Comparison of ENCODE assay signal across 8 cellular contexts in the genomic region with DNA sequence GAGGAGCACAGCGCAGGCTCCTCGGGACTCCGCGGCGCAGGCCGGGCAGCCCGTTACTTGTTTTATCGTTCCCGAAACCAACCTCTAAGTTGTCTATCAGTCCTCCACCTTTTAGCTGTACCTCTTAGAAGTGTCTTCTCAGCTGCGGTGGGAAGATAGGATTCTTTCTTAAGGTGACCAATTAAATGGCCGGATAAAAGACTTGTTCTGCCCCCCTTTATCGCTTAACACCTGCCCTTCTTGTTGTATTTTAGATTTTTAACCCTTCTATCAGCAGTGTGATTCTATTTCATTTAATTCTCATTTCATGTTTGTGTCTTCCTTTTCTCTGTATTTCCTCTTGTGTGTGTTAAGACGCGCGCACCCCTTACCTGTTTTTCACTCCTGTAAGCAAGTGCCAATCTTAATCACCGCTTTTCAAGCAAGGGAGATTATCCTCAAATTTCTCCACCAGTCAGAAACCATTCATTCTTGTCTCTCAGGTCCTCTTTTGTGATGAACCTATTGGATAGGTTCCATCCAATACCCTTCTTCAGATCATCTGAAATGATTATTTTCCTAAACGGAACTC. TPM values are rescaled to one million over a fixed set of nuclear protein-coding genes. Genes with fewer than 3 reads are reported as not detected.
A peak's percentile ranks its signal among the peaks of the same experiment; 100 is the strongest.
DNase-seq lines count a peak whose midpoint lies in the region; ATAC-seq lines count a peak whose summit lies in the region.

No MANE protein-coding gene starts in this region.

- H3K9me3 ChIP-seq in BLaER1 (peaks cover 14% of the 10 kb centered on the region), right cardiac atrium (ENCODE audit: control insufficient read depth, low read length) (no peaks in the 10 kb centered on the region)

- peak overlapping the region; percentile 93 for H3K4me2 ChIP-seq in BLaER1

- H3K27me3 ChIP-seq in BLaER1 (no peaks in the 10 kb centered on the region), right cardiac atrium (ENCODE audit: control insufficient read depth, insufficient read depth) (no peaks in the 10 kb centered on the region)

- peak overlapping the region; percentile 97 for H3K9ac ChIP-seq in BLaER1

- no peak for DNase-seq in activated CD4-positive, alpha-beta T cell treated with anti-CD3 and anti-CD28 coated beads, Interleukin-2, amount 10 ng/mL, durations not matched to agents 24 days and 14 days
- DNase-seq in right cardiac atrium (peak in 1 of 3 donors; percentile 30), mucosa of gallbladder (ENCODE audit: low spot score) (no peak), DMS153 treated with DMSO at 0.1 percent for 48 hours (lab: John Stamatoyannopoulos, UW; ENCODE audit: unreplicated experiment) (no peak)

- peak overlapping the region; percentile 96 for H3K27ac Mint-ChIP-seq in activated CD4-positive, alpha-beta T cell treated with anti-CD3 and anti-CD28 coated beads, Interleukin-2, amount 10 ng/mL, durations not matched to agents 24 days and 14 days
- H3K27ac Mint-ChIP-seq in stimulated activated memory B cell treated with anti-CD40 and anti-IgM and Interleukin-4, amounts not matched to agents 10 μg/mL and 1 μg/mL and 100 μg/mL, for 72 hours = peak overlapping the region; percentile 95

- H3K4me1 ChIP-seq in BLaER1 = peaks cover 31% of the 10 kb centered on the region
- no peaks in the 10 kb centered on the region for H3K4me1 ChIP-seq in right cardiac atrium (ENCODE audit: control insufficient read depth, insufficient read depth, low read length)

- peak overlapping the region; percentile 88 for H3K4me3 Mint-ChIP-seq in activated CD4-positive, alpha-beta T cell treated with anti-CD3 and anti-CD28 coated beads, Interleukin-2, amount 10 ng/mL, durations not matched to agents 24 days and 14 days
- peak overlapping the region; percentile 90 for H3K4me3 Mint-ChIP-seq in stimulated activated memory B cell treated with anti-CD40 and anti-IgM and Interleukin-4, amounts not matched to agents 10 μg/mL and 1 μg/mL and 100 μg/mL, for 72 hours

- H3K36me3 Mint-ChIP-seq in activated CD4-positive, alpha-beta T cell treated with anti-CD3 and anti-CD28 coated beads, Interleukin-2, amount 10 ng/mL, durations not matched to agents 24 days and 14 days (ENCODE audit: low read depth) = peaks cover 34% of the 10 kb centered on the region
- peaks cover 12% of the 10 kb centered on the region for H3K36me3 Mint-ChIP-seq in stimulated activated memory B cell treated with anti-CD40 and anti-IgM and Interleukin-4, amounts not matched to agents 10 μg/mL and 1 μg/mL and 100 μg/mL, for 72 hours

- peaks cover 34% of the 10 kb centered on the region for H3K36me3 ChIP-seq in BLaER1

- peak; percentile 41 for ATAC-seq in GM18873 (IDR thresholded peaks at IDR 0.05; ENCODE audit: low FRiP score, unreplicated experiment)
- ATAC-seq in HG03354 (IDR thresholded peaks at IDR 0.05; ENCODE audit: poor library complexity, severe bottlenecking, unreplicated experiment) = peak; percentile 42
- no peak for ATAC-seq in right cardiac atrium
- peak; percentile 75 for ATAC-seq in stimulated activated memory B cell treated with anti-CD40 and anti-IgM and Interleukin-4, amounts not matched to agents 10 μg/mL and 1 μg/mL and 100 μg/mL, for 72 hours

- H3K4me1 Mint-ChIP-seq in activated CD4-positive, alpha-beta T cell treated with anti-CD3 and anti-CD28 coated beads, Interleukin-2, amount 10 ng/mL, durations not matched to agents 24 days and 14 days = peaks cover 37% of the 10 kb centered on the region
- peaks cover 33% of the 10 kb centered on the region for H3K4me1 Mint-ChIP-seq in stimulated activated memory B cell treated with anti-CD40 and anti-IgM and Interleukin-4, amounts not matched to agents 10 μg/mL and 1 μg/mL and 100 μg/mL, for 72 hours

- peaks cover 14% of the 10 kb centered on the region for H4K20me1 ChIP-seq in BLaER1

- 24% methylated on average over 17 of the region's 17 CpGs for WGBS in right cardiac atrium

- H3K27ac ChIP-seq in BLaER1 (peak overlapping the region; percentile 96), right cardiac atrium (ENCODE audit: low read length) (peak overlapping the region; percentile 44)

- H3K27me3 Mint-ChIP-seq in activated CD4-positive, alpha-beta T cell treated with anti-CD3 and anti-CD28 coated beads, Interleukin-2, amount 10 ng/mL, durations not matched to agents 24 days and 14 days = no peaks in the 10 kb centered on the region
- no peaks in the 10 kb centered on the region for H3K27me3 Mint-ChIP-seq in stimulated activated memory B cell treated with anti-CD40 and anti-IgM and Interleukin-4, amounts not matched to agents 10 μg/mL and 1 μg/mL and 100 μg/mL, for 72 hours

- no peaks in the 10 kb centered on the region for H3K9me3 Mint-ChIP-seq in activated CD4-positive, alpha-beta T cell treated with anti-CD3 and anti-CD28 coated beads, Interleukin-2, amount 10 ng/mL, durations not matched to agents 24 days and 14 days
- H3K9me3 Mint-ChIP-seq in stimulated activated memory B cell treated with anti-CD40 and anti-IgM and Interleukin-4, amounts not matched to agents 10 μg/mL and 1 μg/mL and 100 μg/mL, for 72 hours = no peaks in the 10 kb centered on the region

- peak overlapping the region; percentile 83 for H3K4me3 ChIP-seq in BLaER1
- H3K4me3 ChIP-seq in right cardiac atrium (ENCODE audit: low read length) = peak overlapping the region; percentile 79

- intact Hi-C loops in activated CD4-positive, alpha-beta T cell treated with anti-CD3 and anti-CD28 coated beads, Interleukin-2, amount 10 ng/mL, durations not matched to agents 24 days and 14 days (cut with micrococcal nuclease) = loop anchor here (1.0 to 2.0 kb wide), 6 partner anchors 15 to 732 kb away; a partner anchor contains a TSS
- intact Hi-C loops in right cardiac atrium (cut with DNase I) = no loop called here

RNA-seq across cellular contexts. Expression of a gene that starts 0.3 kb away (rescaled TPM):
- 37.6 and 39.7 TPM in 2 replicates for total RNA-seq in activated CD4-positive, alpha-beta T cell treated with anti-CD3 and anti-CD28 coated beads, Interleukin-2, amount 10 ng/mL, durations not matched to agents 24 days and 14 days
- total RNA-seq in right cardiac atrium = 10 to 100 TPM in 1 of 4 donors, 1 to 10 TPM in 3; 7.5 to 12.7 (median 8.7) TPM
- polyA plus RNA-seq in right cardiac atrium = 5.0 TPM
- 9.3 TPM for total RNA-seq in mucosa of gallbladder

RNA-seq across cellular contexts. Expression of a gene that starts 22.8 kb away (rescaled TPM):
- 11.0 and 13.2 TPM in 2 replicates for total RNA-seq in activated CD4-positive, alpha-beta T cell treated with anti-CD3 and anti-CD28 coated beads, Interleukin-2, amount 10 ng/mL, durations not matched to agents 24 days and 14 days
- total RNA-seq in right cardiac atrium = 10 to 100 TPM; 33.1 to 49.5 (median 43.9) TPM
- polyA plus RNA-seq in right cardiac atrium = 46.6 TPM
- 71.8 TPM for total RNA-seq in mucosa of gallbladder

RNA-seq across cellular contexts. Expression of a gene that starts 57.4 kb away (rescaled TPM):
- 0.23 and 0.47 TPM in 2 replicates for total RNA-seq in activated CD4-positive, alpha-beta T cell treated with anti-CD3 and anti-CD28 coated beads, Interleukin-2, amount 10 ng/mL, durations not matched to agents 24 days and 14 days
- total RNA-seq in right cardiac atrium (1 to 10 TPM in 2 of 4 donors, under 1 TPM in 2; 0.94 to 1.8 (median 1.3) TPM), mucosa of gallbladder (0.81 TPM)
- polyA plus RNA-seq in right cardiac atrium = 0.27 TPM

Comparison
In these comparisons a context has a peak if more than half of its experiments do, and no peak if none do; other contexts are left out.
1. ATAC-seq: peak in GM18873 (single experiment), HG03354 (single experiment) and stimulated activated memory B cell treated with anti-CD40 and anti-IgM and Interleukin-4, amounts not matched to agents 10 μg/mL and 1 μg/mL and 100 μg/mL, for 72 hours (single experiment); none in right cardiac atrium (0 of 2).